In the genomic region with DNA sequence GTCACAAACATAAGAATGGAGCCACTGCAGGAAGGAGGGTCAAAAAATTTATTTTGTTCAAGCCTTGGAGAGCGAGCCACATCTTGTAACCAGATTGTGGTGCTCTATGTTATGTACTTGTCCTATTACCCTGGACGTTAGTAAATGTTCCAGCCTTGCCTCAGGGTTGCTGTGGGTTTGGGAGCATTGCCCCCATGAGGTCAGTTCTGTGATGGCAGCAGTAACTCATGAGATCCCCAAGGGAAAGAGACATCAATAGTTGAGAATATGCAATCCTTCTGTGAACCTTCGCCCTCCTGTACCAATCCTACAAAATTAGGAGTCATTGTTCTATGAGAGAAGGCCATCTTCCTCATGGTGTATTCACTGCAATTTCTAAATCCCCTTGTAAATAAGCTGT, we compare ENCODE assay signal across 9 cellular contexts. TPM values are rescaled to one million over a fixed set of nuclear protein-coding genes. Genes with fewer than 3 reads are reported as not detected.
DNase-seq lines count a peak whose midpoint lies in the region; ATAC-seq, FAIRE-seq and TF ChIP-seq lines count a peak whose summit lies in the region.
"Had no signal": no experiment of that assay in that cellular context is flagged by ENCODE, and none has a peak within 500 bp of the region (broad histone marks: within the 10 kb centered on the region; RNA-seq: fewer than 3 reads in every experiment).

No MANE protein-coding gene starts in this region.

- ATAC-seq in GM21367 (IDR thresholded peaks at IDR 0.05; ENCODE audit: unreplicated experiment) (no peak), GM18505 (IDR thresholded peaks at IDR 0.05; ENCODE audit: unreplicated experiment) (no peak)

- H3K4me3 ChIP-seq in HL-60 (replicated peaks; ENCODE audit: insufficient read depth, low read length), result no peak overlapping the region

- TF ChIP-seq CTCF in GM10266 (IDR thresholded peaks at IDR 0.05; ENCODE audit: control insufficient read depth, insufficient read depth, low read depth, missing control alignments) (peak; percentile 74), HL-60 (IDR thresholded peaks at IDR 0.05; ENCODE audit: insufficient read depth, low read length) (peak; percentile 45)

- H3K27me3 ChIP-seq in HL-60 (ENCODE audit: insufficient read depth, poor library complexity, severe bottlenecking), result no peaks in the 10 kb centered on the region

- peak; percentile 46 for DNase-seq in GM10266 (ENCODE audit: extremely low spot score)
- DNase-seq in HL-60 (ENCODE audit: low read depth in 1 of 2, low spot score in 1 of 2), result peak in 1 of 2 experiments; percentile 56
- DNase-seq in RPMI7951 (ENCODE audit: low read depth), result peak; percentile 37
- peak; percentile 24 for DNase-seq in foreskin melanocyte
- no peak for DNase-seq in activated T-cell treated with anti-CD3 and anti-CD28 coated beads, Interleukin-2, amount 50 U/mL, for 48 hours

- no peak for TF ChIP-seq POLR2A in GM18505 (IDR thresholded peaks at IDR 0.05; ENCODE audit: borderline replicate concordance, extremely low read depth, insufficient read depth, insufficient read length)

- FAIRE-seq in A204.1 (lab: Jason Lieb, UNC), result peak; percentile 49

- H3K27ac ChIP-seq in HL-60 (replicated peaks), result no peak overlapping the region
- H3K27ac ChIP-seq: epithelial cell of prostate had no signal

RNA-seq across cellular contexts. Expression of gene CFAP206, which starts 16.4 kb away (rescaled TPM):
- total RNA-seq in RPMI7951 (2014; rRNA removed; shearing (Covaris generic)), result 0.12 TPM in 1 of 2 replicates, not detected in the other

RNA-seq across cellular contexts. Expression of gene C6orf163, which starts 46.7 kb away (rescaled TPM):
- total RNA-seq in RPMI7951 (2014; rRNA removed; shearing (Covaris generic)), result 0.12 and 0.29 TPM in 2 replicates

Comparison
In these comparisons a context has a peak if more than half of its experiments do, and no peak if none do; other contexts are left out.
1. DNase-seq: peak in GM10266 (single experiment), RPMI7951 (single experiment) and foreskin melanocyte (single experiment); none in activated T-cell treated with anti-CD3 and anti-CD28 coated beads, Interleukin-2, amount 50 U/mL, for 48 hours (0 of 2).